In genomic region chr1:157106813-157107189, GRCh38 we compare ENCODE assay signal across 2 cellular contexts.
TF ChIP-seq lines count a peak whose summit lies in the region.

No MANE protein-coding gene starts in this region.

TF ChIP-seq in HepG2, 621 proteins besides CTCF, POLR2A, EP300 and RAD21 (continues in another document):
- TF ChIP-seq CENPX (CRISPR knock-in tag; IDR thresholded peaks at IDR 0.05) (no peak), SRF (IDR thresholded peaks at IDR 0.05; ENCODE audit: low read depth, low read length) (no peak), REL (CRISPR knock-in tag; conservative IDR thresholded peaks at IDR 0.05) (no peak), ATF2 (CRISPR knock-in tag; IDR thresholded peaks at IDR 0.05) (no peak), ZBTB3 (CRISPR knock-in tag; IDR thresholded peaks at IDR 0.05; ENCODE audit: borderline replicate concordance, low read depth) (no peak), ZNF510 (CRISPR knock-in tag; IDR thresholded peaks at IDR 0.05; ENCODE audit: low read depth) (no peak), ZNF546 (CRISPR knock-in tag; conservative IDR thresholded peaks at IDR 0.05) (no peak), ZNF577 (CRISPR knock-in tag; IDR thresholded peaks at IDR 0.05; ENCODE audit: borderline replicate concordance, low read depth) (no peak), ATF6 (CRISPR knock-in tag; conservative IDR thresholded peaks at IDR 0.05) (no peak), ZNF550 (CRISPR knock-in tag; IDR thresholded peaks at IDR 0.05; ENCODE audit: borderline replicate concordance) (no peak), ZNF160 (CRISPR knock-in tag; IDR thresholded peaks at IDR 0.05) (no peak), ZNF407 (CRISPR knock-in tag; IDR thresholded peaks at IDR 0.05; ENCODE audit: not compliant biosample characterization) (no peak), CREB3 (CRISPR knock-in tag; IDR thresholded peaks at IDR 0.05) (no peak), ZNF776 (CRISPR knock-in tag; IDR thresholded peaks at IDR 0.05) (no peak), DPF2 (CRISPR knock-in tag; IDR thresholded peaks at IDR 0.05; ENCODE audit: borderline replicate concordance, low read depth) (no peak), FOXJ3 (CRISPR knock-in tag; IDR thresholded peaks at IDR 0.05; ENCODE audit: borderline replicate concordance) (no peak)

TF ChIP-seq in SK-N-SH, 30 proteins besides CTCF, POLR2A, EP300 and RAD21:
- no peak for TF ChIP-seq USF2 (IDR thresholded peaks at IDR 0.05; ENCODE audit: borderline replicate concordance, low read depth, low read length)
- no peak for TF ChIP-seq MEF2A (IDR thresholded peaks at IDR 0.05; ENCODE audit: borderline replicate concordance, low read depth)
- TF ChIP-seq RFX5 (IDR thresholded peaks at IDR 0.05; ENCODE audit: low read length), result no peak
- TF ChIP-seq MAX (IDR thresholded peaks at IDR 0.05; ENCODE audit: low read depth), result no peak
